Comparison of ENCODE assay signal across 1 cellular context in the genomic region with DNA sequence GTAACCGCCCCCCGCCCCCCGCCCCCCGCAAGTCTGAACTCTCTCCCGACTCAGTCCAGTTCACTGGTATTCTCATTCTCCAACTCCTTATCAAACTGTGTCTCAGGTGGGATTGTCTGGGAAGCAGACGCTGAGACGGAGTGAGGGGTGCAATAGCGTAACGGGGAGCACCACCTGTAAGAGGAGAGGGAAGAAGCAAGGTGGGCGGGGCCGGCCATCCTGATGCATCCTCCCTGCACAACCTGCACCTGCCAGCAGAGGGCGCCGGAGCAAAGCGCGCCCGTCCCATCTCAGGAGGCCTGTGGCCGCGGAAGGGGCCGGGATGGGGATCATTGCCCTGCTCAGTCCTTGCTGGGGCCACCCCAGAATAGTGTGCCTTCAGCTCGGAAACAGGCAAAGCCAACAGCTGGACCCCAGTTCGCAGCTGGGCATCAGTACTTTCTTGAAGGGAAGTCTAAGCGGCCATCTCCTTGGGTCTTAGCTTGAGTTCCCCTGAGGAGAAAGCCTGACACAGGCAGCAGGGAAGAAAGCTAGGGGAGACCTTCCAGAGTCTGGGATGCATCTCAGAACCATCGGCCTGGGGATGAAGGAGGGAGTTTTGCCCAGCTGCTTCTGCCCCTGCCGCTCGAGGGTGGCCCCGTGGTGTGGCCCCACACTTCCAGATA.
TF ChIP-seq lines count a peak whose summit lies in the region.

No MANE protein-coding gene starts in this region.

TF ChIP-seq in HepG2, 621 proteins besides CTCF, POLR2A, EP300 and RAD21 (continued from another document):
- TF ChIP-seq ZNF556 (CRISPR knock-in tag; IDR thresholded peaks at IDR 0.05; ENCODE audit: borderline replicate concordance) (0 out of 2 replicates have a peak, but pooled peaks have one; percentile 34), HMGXB4 (CRISPR knock-in tag; IDR thresholded peaks at IDR 0.05; ENCODE audit: borderline replicate concordance in 1 of 2, low read depth in 1 of 2) (peak in 1 of 2 experiments; percentile 40; a peak in 1 of 4 replicates), ZNF263 (CRISPR knock-in tag; IDR thresholded peaks at IDR 0.05) (peak; percentile 99), RFX1 (IDR thresholded peaks at IDR 0.05) (no peak), THAP8 (CRISPR knock-in tag; IDR thresholded peaks at IDR 0.05; ENCODE audit: borderline replicate concordance) (0 out of 2 replicates have a peak, but pooled peaks have one; percentile 38), EZH2 (conservative IDR thresholded peaks at IDR 0.05; ENCODE audit: low read depth, low read length) (0 out of 2 replicates have a peak, but pooled peaks have one; percentile 36), PLRG1 (conservative IDR thresholded peaks at IDR 0.05) (no peak), HOXA7 (CRISPR knock-in tag; IDR thresholded peaks at IDR 0.05) (0 out of 2 replicates have a peak, but pooled peaks have one; percentile 8), ZZZ3 (CRISPR knock-in tag; IDR thresholded peaks at IDR 0.05; ENCODE audit: borderline replicate concordance) (0 out of 2 replicates have a peak, but pooled peaks have one; percentile 25), KDM2A (CRISPR knock-in tag; IDR thresholded peaks at IDR 0.05; ENCODE audit: borderline replicate concordance, low read depth) (peak; percentile 53; the same call in 1 of the 2 replicates)
- TF ChIP-seq, protein P1, sequence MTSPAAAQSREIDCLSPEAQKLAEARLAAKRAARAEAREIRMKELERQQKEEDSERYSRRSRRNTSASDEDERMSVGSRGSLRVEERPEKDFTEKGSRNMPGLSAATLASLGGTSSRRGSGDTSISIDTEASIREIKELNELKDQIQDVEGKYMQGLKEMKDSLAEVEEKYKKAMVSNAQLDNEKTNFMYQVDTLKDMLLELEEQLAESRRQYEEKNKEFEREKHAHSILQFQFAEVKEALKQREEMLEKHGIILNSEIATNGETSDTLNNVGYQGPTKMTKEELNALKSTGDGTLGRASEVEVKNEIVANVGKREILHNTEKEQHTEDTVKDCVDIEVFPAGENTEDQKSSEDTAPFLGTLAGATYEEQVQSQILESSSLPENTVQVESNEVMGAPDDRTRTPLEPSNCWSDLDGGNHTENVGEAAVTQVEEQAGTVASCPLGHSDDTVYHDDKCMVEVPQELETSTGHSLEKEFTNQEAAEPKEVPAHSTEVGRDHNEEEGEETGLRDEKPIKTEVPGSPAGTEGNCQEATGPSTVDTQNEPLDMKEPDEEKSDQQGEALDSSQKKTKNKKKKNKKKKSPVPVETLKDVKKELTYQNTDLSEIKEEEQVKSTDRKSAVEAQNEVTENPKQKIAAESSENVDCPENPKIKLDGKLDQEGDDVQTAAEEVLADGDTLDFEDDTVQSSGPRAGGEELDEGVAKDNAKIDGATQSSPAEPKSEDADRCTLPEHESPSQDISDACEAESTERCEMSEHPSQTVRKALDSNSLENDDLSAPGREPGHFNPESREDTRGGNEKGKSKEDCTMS (CRISPR knock-in tag; conservative IDR thresholded peaks at IDR 0.05) = no peak
- TF ChIP-seq, protein P2, sequence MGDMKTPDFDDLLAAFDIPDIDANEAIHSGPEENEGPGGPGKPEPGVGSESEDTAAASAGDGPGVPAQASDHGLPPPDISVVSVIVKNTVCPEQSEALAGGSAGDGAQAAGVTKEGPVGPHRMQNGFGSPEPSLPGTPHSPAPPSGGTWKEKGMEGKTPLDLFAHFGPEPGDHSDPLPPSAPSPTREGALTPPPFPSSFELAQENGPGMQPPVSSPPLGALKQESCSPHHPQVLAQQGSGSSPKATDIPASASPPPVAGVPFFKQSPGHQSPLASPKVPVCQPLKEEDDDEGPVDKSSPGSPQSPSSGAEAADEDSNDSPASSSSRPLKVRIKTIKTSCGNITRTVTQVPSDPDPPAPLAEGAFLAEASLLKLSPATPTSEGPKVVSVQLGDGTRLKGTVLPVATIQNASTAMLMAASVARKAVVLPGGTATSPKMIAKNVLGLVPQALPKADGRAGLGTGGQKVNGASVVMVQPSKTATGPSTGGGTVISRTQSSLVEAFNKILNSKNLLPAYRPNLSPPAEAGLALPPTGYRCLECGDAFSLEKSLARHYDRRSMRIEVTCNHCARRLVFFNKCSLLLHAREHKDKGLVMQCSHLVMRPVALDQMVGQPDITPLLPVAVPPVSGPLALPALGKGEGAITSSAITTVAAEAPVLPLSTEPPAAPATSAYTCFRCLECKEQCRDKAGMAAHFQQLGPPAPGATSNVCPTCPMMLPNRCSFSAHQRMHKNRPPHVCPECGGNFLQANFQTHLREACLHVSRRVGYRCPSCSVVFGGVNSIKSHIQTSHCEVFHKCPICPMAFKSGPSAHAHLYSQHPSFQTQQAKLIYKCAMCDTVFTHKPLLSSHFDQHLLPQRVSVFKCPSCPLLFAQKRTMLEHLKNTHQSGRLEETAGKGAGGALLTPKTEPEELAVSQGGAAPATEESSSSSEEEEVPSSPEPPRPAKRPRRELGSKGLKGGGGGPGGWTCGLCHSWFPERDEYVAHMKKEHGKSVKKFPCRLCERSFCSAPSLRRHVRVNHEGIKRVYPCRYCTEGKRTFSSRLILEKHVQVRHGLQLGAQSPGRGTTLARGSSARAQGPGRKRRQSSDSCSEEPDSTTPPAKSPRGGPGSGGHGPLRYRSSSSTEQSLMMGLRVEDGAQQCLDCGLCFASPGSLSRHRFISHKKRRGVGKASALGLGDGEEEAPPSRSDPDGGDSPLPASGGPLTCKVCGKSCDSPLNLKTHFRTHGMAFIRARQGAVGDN (CRISPR knock-in tag; IDR thresholded peaks at IDR 0.05) = peak; percentile 21; the same call in 1 of the 2 replicates
